8 cellular contexts compared by ENCODE assay signal in the genomic region with DNA sequence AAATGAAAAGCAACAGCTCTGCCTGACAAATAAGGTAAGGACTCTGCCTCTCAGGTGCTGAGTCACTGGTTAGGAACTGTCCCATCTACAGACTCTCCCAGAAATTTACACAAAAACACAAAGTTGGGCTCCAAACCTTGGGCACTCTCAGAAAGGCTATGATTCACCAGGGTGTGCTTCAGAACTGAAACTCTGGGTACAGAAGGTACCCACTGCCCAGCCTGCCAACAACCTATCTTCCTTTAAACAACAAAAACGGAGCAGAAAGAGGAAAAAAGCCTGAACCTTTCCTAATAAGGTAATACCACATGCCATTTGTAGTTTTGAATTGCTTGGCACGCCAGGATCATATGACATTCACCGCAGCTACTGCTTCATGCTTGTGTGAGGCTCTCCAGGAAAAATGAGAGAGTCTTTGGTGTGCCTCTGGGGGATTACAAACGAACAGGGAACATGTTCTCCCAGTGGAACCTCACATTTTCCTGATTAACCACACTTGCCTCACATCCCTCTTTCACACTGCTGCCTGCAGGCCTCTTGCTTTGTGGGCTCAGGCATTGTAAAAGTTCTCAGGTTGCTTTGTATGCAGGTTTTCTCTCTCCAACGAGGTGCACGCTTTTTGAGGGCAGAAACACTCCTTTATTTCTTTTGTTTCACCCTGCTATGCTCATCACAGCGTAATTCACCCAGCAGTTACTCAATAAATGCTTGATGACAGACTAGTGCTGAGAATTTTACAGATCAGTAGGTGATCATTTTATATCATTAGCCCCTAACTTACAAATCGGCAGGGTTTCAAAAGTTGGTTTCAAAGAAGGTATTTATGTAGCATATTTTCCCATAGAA.
DNase-seq lines count a peak whose midpoint lies in the region; ATAC-seq and TF ChIP-seq lines count a peak whose summit lies in the region.

No MANE protein-coding gene starts in this region.

- in situ Hi-C loops in astrocyte of the cerebellum (cut with HindIII; ENCODE audit: low sequenced_read_pairs) (loop anchor here (25.0 kb wide), 1 partner anchor 213 kb away; no protein-coding TSS in a partner anchor), GM13976 (cut with MboI; ENCODE audit: low sequenced_read_pairs, unreplicated experiment) (no loop called here)

- DNase-seq in DMS79 (lab: John Stamatoyannopoulos, UW) (peak; percentile 80), HPDE6-E6E7 (ENCODE audit: extremely low spot score) (peak; percentile 71), astrocyte of the cerebellum (ENCODE audit: low read depth) (peak; percentile 73), kidney epithelial cell (ENCODE audit: low read depth) (peak; percentile 89), GM13976 (ENCODE audit: low spot score) (no peak)
- DNase-seq in stimulated activated CD4-positive, alpha-beta T cell treated with anti-CD3 and anti-CD28 coated beads, Interleukin-15, amount 100 ng/mL, for 24 hours, result no peak

- H3K4me3 ChIP-seq in astrocyte of the cerebellum (ENCODE audit: low read depth, low read length) (no peak overlapping the region), kidney epithelial cell (ENCODE audit: low read depth, low read length) (no peak overlapping the region), subcutaneous abdominal adipose tissue (ENCODE audit: low read depth in 1 of 5, low read length in 5 of 5) (no peak overlapping the region)

- peak overlapping the region; percentile 63 for H3K27ac ChIP-seq in subcutaneous abdominal adipose tissue (ENCODE audit: low read depth, low read length)

- H3K27me3 ChIP-seq in kidney epithelial cell (ENCODE audit: control insufficient read depth, insufficient read depth, low read length) (no peaks in the 10 kb centered on the region), subcutaneous abdominal adipose tissue (ENCODE audit: control insufficient read depth in 5 of 5, insufficient read depth in 4 of 5, low read length in 5 of 5) (no peaks in the 10 kb centered on the region)

- H3K9ac ChIP-seq in subcutaneous abdominal adipose tissue (ENCODE audit: low read length in 5 of 5), result peak overlapping the region in 1 of 5 donors; percentile 28

- TF ChIP-seq CTCF in astrocyte of the cerebellum (IDR thresholded peaks at IDR 0.05; ENCODE audit: low read depth, low read length, missing control alignments) (no peak), kidney epithelial cell (IDR thresholded peaks at IDR 0.05; ENCODE audit: insufficient read depth, low read length, poor library complexity, severe bottlenecking) (no peak), GM13976 (IDR thresholded peaks at IDR 0.05; ENCODE audit: borderline replicate concordance, control extremely low read depth, extremely low read depth, insufficient read depth, missing control alignments) (no peak)

- peaks cover 0 to 41% (median 30%) of the 10 kb centered on the region in 5 donors for H3K4me1 ChIP-seq in subcutaneous abdominal adipose tissue (ENCODE audit: control insufficient read depth in 5 of 5, insufficient read depth in 5 of 5, low read length in 5 of 5)

- H3K36me3 ChIP-seq in kidney epithelial cell (ENCODE audit: control insufficient read depth, insufficient read depth, low read length) (no peaks in the 10 kb centered on the region), subcutaneous abdominal adipose tissue (ENCODE audit: control insufficient read depth in 5 of 5, insufficient read depth in 5 of 5, low read length in 5 of 5) (no peaks in the 10 kb centered on the region)

- H3K9me3 ChIP-seq in subcutaneous abdominal adipose tissue (ENCODE audit: control insufficient read depth in 5 of 5, low read length in 5 of 5), result no peaks in the 10 kb centered on the region

- ATAC-seq in HG02884 (IDR thresholded peaks at IDR 0.05; ENCODE audit: unreplicated experiment), result no peak

Comparison
In these comparisons a context has a peak if more than half of its experiments do, and no peak if none do; other contexts are left out.
1. DNase-seq: peak in DMS79 (single experiment), HPDE6-E6E7 (single experiment), astrocyte of the cerebellum (single experiment) and kidney epithelial cell (single experiment); none in stimulated activated CD4-positive, alpha-beta T cell treated with anti-CD3 and anti-CD28 coated beads, Interleukin-15, amount 100 ng/mL, for 24 hours (single experiment) and GM13976 (single experiment).